8 cellular contexts compared by ENCODE assay signal in genomic region chr6:42746452-42747400, GRCh38. TPM values are rescaled to one million over a fixed set of nuclear protein-coding genes. Genes with fewer than 3 reads are reported as not detected.
DNase-seq lines count a peak whose midpoint lies in the region; ATAC-seq and TF ChIP-seq lines count a peak whose summit lies in the region.

No MANE protein-coding gene starts in this region.

- H3K27ac Mint-ChIP-seq in activated T-helper 2 cell treated with anti-CD3 and anti-CD28 coated beads, Interferon-gamma antibody, Interleukin-2, Interleukin-4, amounts not matched to agents 10 μg/mL and 5 μg/mL and 100 μg/mL, durations not matched to agents 14 hours and 24 hours and 36 hours: peak overlapping the region; percentile 100
- peak overlapping the region; percentile 98 to 100 for H3K27ac Mint-ChIP-seq in natural killer cell
- peak overlapping the region; percentile 93 for H3K27ac Mint-ChIP-seq in stimulated activated naive B cell treated with anti-CD40 and anti-IgM and Interleukin-4, amounts not matched to agents 10 μg/mL and 1 μg/mL and 100 μg/mL, for 72 hours

- intact Hi-C loops in activated T-helper 2 cell treated with anti-CD3 and anti-CD28 coated beads, Interferon-gamma antibody, Interleukin-2, Interleukin-4, amounts not matched to agents 10 μg/mL and 5 μg/mL and 100 μg/mL, durations not matched to agents 14 hours and 24 hours and 36 hours (cut with micrococcal nuclease): loop anchor here (1.0 to 10.0 kb wide), 10 partner anchors 20 to 959 kb away; partner anchors contain the start of genes BICRAL, CNPY3, KLHDC3 and RPL7L1
- intact Hi-C loops in natural killer cell (cut with micrococcal nuclease): loop anchor here (1.0 to 2.0 kb wide), 5 partner anchors 20 to 313 kb away; partner anchors contain the start of genes KLC4, MRPL2 and RPL7L1

- no peaks in the 10 kb centered on the region for H3K9me3 Mint-ChIP-seq in activated T-helper 2 cell treated with anti-CD3 and anti-CD28 coated beads, Interferon-gamma antibody, Interleukin-2, Interleukin-4, amounts not matched to agents 10 μg/mL and 5 μg/mL and 100 μg/mL, durations not matched to agents 14 hours and 24 hours and 36 hours
- H3K9me3 Mint-ChIP-seq in natural killer cell: peaks cover 0 to 8% of the 10 kb centered on the region in 2 donors
- no peaks in the 10 kb centered on the region for H3K9me3 Mint-ChIP-seq in stimulated activated naive B cell treated with anti-CD40 and anti-IgM and Interleukin-4, amounts not matched to agents 10 μg/mL and 1 μg/mL and 100 μg/mL, for 72 hours

- H3K36me3 ChIP-seq in KOPT-K1 (ENCODE audit: insufficient read depth, low read length): no peaks in the 10 kb centered on the region

- ATAC-seq in GM21737 (IDR thresholded peaks at IDR 0.05; ENCODE audit: unreplicated experiment) (peak; percentile 48), natural killer cell (peak; percentile 25 to 50 (median 41))
- peak; percentile 77 to 80 for ATAC-seq in stimulated activated naive B cell treated with anti-CD40 and anti-IgM and Interleukin-4, amounts not matched to agents 10 μg/mL and 1 μg/mL and 100 μg/mL, for 72 hours (replicated peaks)

- POLR2A ChIA-PET in RWPE1 (lab: Yijun Ruan, JAX; ENCODE audit: low non-redundant PET): interaction anchor here (0.6 to 3.1 kb wide), 5 partner anchors 17 to 133 kb away, joined by 3 to 13 read pairs (median 4); partner anchors contain the start of genes BICRAL and RPL7L1

- peaks cover 30% of the 10 kb centered on the region for H3K36me3 Mint-ChIP-seq in activated T-helper 2 cell treated with anti-CD3 and anti-CD28 coated beads, Interferon-gamma antibody, Interleukin-2, Interleukin-4, amounts not matched to agents 10 μg/mL and 5 μg/mL and 100 μg/mL, durations not matched to agents 14 hours and 24 hours and 36 hours (ENCODE audit: low read depth)
- H3K36me3 Mint-ChIP-seq in natural killer cell: peaks cover 13% of the 10 kb centered on the region
- H3K36me3 Mint-ChIP-seq in stimulated activated naive B cell treated with anti-CD40 and anti-IgM and Interleukin-4, amounts not matched to agents 10 μg/mL and 1 μg/mL and 100 μg/mL, for 72 hours: peaks cover 5 to 20% of the 10 kb centered on the region in 2 donors

- H3K27ac ChIP-seq in KOPT-K1 (ENCODE audit: low read depth, low read length, poor library complexity, severe bottlenecking): peak overlapping the region; percentile 76
- H3K27ac ChIP-seq in RWPE1: peak overlapping the region; percentile 100

- TF ChIP-seq CTCF in RWPE1 (conservative IDR thresholded peaks at IDR 0.05; ENCODE audit: low read depth) (no peak), natural killer cell (IDR thresholded peaks at IDR 0.05) (no peak)

- H3K27me3 Mint-ChIP-seq in activated T-helper 2 cell treated with anti-CD3 and anti-CD28 coated beads, Interferon-gamma antibody, Interleukin-2, Interleukin-4, amounts not matched to agents 10 μg/mL and 5 μg/mL and 100 μg/mL, durations not matched to agents 14 hours and 24 hours and 36 hours (ENCODE audit: low read depth): no peaks in the 10 kb centered on the region
- H3K27me3 Mint-ChIP-seq in natural killer cell (ENCODE audit: low read depth in 2 of 2): no peaks in the 10 kb centered on the region
- H3K27me3 Mint-ChIP-seq in stimulated activated naive B cell treated with anti-CD40 and anti-IgM and Interleukin-4, amounts not matched to agents 10 μg/mL and 1 μg/mL and 100 μg/mL, for 72 hours: no peaks in the 10 kb centered on the region

- H3K4me3 Mint-ChIP-seq in activated T-helper 2 cell treated with anti-CD3 and anti-CD28 coated beads, Interferon-gamma antibody, Interleukin-2, Interleukin-4, amounts not matched to agents 10 μg/mL and 5 μg/mL and 100 μg/mL, durations not matched to agents 14 hours and 24 hours and 36 hours (ENCODE audit: low read depth): peak overlapping the region; percentile 100
- H3K4me3 Mint-ChIP-seq in natural killer cell: peak overlapping the region; percentile 100
- H3K4me3 Mint-ChIP-seq in stimulated activated naive B cell treated with anti-CD40 and anti-IgM and Interleukin-4, amounts not matched to agents 10 μg/mL and 1 μg/mL and 100 μg/mL, for 72 hours: peak overlapping the region; percentile 92 to 100

- CTCF ChIA-PET in RWPE1 (lab: Yijun Ruan, JAX): interaction anchor here (0.5 to 1.3 kb wide), 3 partner anchors 20 to 41 kb away, joined by 3 to 4 read pairs (median 3); no protein-coding TSS in a partner anchor

- H3K4me1 Mint-ChIP-seq in activated T-helper 2 cell treated with anti-CD3 and anti-CD28 coated beads, Interferon-gamma antibody, Interleukin-2, Interleukin-4, amounts not matched to agents 10 μg/mL and 5 μg/mL and 100 μg/mL, durations not matched to agents 14 hours and 24 hours and 36 hours (ENCODE audit: low read depth): peaks cover 27% of the 10 kb centered on the region
- peaks cover 22 to 23% of the 10 kb centered on the region in 2 donors for H3K4me1 Mint-ChIP-seq in natural killer cell
- peaks cover 17 to 37% of the 10 kb centered on the region in 2 donors for H3K4me1 Mint-ChIP-seq in stimulated activated naive B cell treated with anti-CD40 and anti-IgM and Interleukin-4, amounts not matched to agents 10 μg/mL and 1 μg/mL and 100 μg/mL, for 72 hours

- peak; percentile 81 for DNase-seq in DMS79 (lab: John Stamatoyannopoulos, UW)
- peak; percentile 94 for DNase-seq in RWPE1 (ENCODE audit: low spot score)
- DNase-seq in activated T-helper 2 cell treated with anti-CD3 and anti-CD28 coated beads, Interferon-gamma antibody, Interleukin-2, Interleukin-4, amounts not matched to agents 10 μg/mL and 5 μg/mL and 100 μg/mL, durations not matched to agents 14 hours and 24 hours and 36 hours (ENCODE audit: low spot score): peak; percentile 79
- peak; percentile 88 for DNase-seq in fibroblast of peridontal ligament (ENCODE audit: extremely low read depth)
- DNase-seq in natural killer cell: peak; percentile 63
- peak; percentile 91 for DNase-seq in stimulated activated naive B cell treated with anti-CD40 and anti-IgM and Interleukin-4, amounts not matched to agents 10 μg/mL and 1 μg/mL and 100 μg/mL, for 72 hours

- no peaks in the 10 kb centered on the region for H3K9me3 ChIP-seq in KOPT-K1 (ENCODE audit: insufficient read depth, low read length, poor library complexity, severe bottlenecking)

RNA-seq across cellular contexts. Expression of gene TBCC, which starts 0.8 kb away (rescaled TPM):
- total RNA-seq in activated T-helper 2 cell treated with anti-CD3 and anti-CD28 coated beads, Interferon-gamma antibody, Interleukin-2, Interleukin-4, amounts not matched to agents 10 μg/mL and 5 μg/mL and 100 μg/mL, durations not matched to agents 14 hours and 24 hours and 36 hours: 17.7 and 19.5 TPM in 2 replicates
- 10 to 100 TPM; 64.1 to 77.6 (median 65.6) TPM for total RNA-seq in natural killer cell

RNA-seq across cellular contexts. Expression of gene PRPH2, which starts 24.3 kb away (rescaled TPM):
- total RNA-seq in activated T-helper 2 cell treated with anti-CD3 and anti-CD28 coated beads, Interferon-gamma antibody, Interleukin-2, Interleukin-4, amounts not matched to agents 10 μg/mL and 5 μg/mL and 100 μg/mL, durations not matched to agents 14 hours and 24 hours and 36 hours: not detected in 2 replicates
- under 1 TPM; 0.12 to 0.16 (median 0.13) TPM for total RNA-seq in natural killer cell

RNA-seq across cellular contexts. Expression of gene BICRAL, which starts 35.1 kb away (rescaled TPM):
- total RNA-seq in activated T-helper 2 cell treated with anti-CD3 and anti-CD28 coated beads, Interferon-gamma antibody, Interleukin-2, Interleukin-4, amounts not matched to agents 10 μg/mL and 5 μg/mL and 100 μg/mL, durations not matched to agents 14 hours and 24 hours and 36 hours: 14.2 and 14.4 TPM in 2 replicates
- total RNA-seq in natural killer cell: 10 to 100 TPM; 31.1 to 43.4 (median 37.1) TPM

Comparison
In these comparisons a context has a peak if more than half of its experiments do, and no peak if none do; other contexts are left out.
1. Peak in every context shown above with its lines: DNase-seq, ATAC-seq and H3K27ac ChIP-seq.